Comparison of ENCODE assay signal across 29 cellular contexts in genomic region chr15:101220060-101220459, GRCh38. TPM values are rescaled to one million over a fixed set of nuclear protein-coding genes. Genes with fewer than 3 reads are reported as not detected.
DNase-seq lines count a peak whose midpoint lies in the region; ATAC-seq and TF ChIP-seq lines count a peak whose summit lies in the region.
"Had no signal": no experiment of that assay in that cellular context is flagged by ENCODE, and none has a peak within 500 bp of the region (broad histone marks: within the 10 kb centered on the region; RNA-seq: fewer than 3 reads in every experiment).

No MANE protein-coding gene starts in this region.

- no peaks in the 10 kb centered on the region for H3K4me1 ChIP-seq in CD4-positive, alpha-beta memory T cell (ENCODE audit: insufficient read depth, low read length)
- H3K4me1 ChIP-seq in foreskin keratinocyte, result peaks cover 5% of the 10 kb centered on the region
- H3K4me1 ChIP-seq: neural progenitor cell, parathyroid adenoma had no signal

- H3K4me3 ChIP-seq in CD4-positive, alpha-beta memory T cell (ENCODE audit: low read length in 2 of 2), result no peak overlapping the region
- H3K4me3 ChIP-seq: lung, neural progenitor cell, skin epidermis, thoracic aorta had no signal

- peak overlapping the region; percentile 29 for H3K27ac Mint-ChIP-seq in activated CD8-positive, alpha-beta memory T cell treated with anti-CD3 and anti-CD28 coated beads, Interleukin-2, amount 10 ng/mL, durations not matched to agents 7 days and 5 days
- H3K27ac Mint-ChIP-seq in CD4-positive, alpha-beta memory T cell, result peak overlapping the region in 4 of 7 donors; percentile 23 to 50 (median 36)
- peak overlapping the region; percentile 18 for H3K27ac Mint-ChIP-seq in activated T-helper 17 cell treated with anti-CD3 and anti-CD28 coated beads, Interleukin-2, amount 50 U/mL, for 72 hours
- H3K27ac Mint-ChIP-seq in mesothelial cell of epicardium, result peak overlapping the region; percentile 30
- no peak overlapping the region for H3K27ac Mint-ChIP-seq in stimulated activated memory B cell treated with anti-CD40 and anti-IgM and Interleukin-4, amounts not matched to agents 10 μg/mL and 1 μg/mL and 100 μg/mL, for 72 hours
- H3K27ac Mint-ChIP-seq: activated naive CD4-positive, alpha-beta T cell treated with anti-CD3 and anti-CD28 coated beads for 36 hours; CD4-positive, alpha-beta T cell had no signal

- intact Hi-C loops in CD4-positive, alpha-beta memory T cell (cut with micrococcal nuclease), result no loop called here

- H3K4me1 Mint-ChIP-seq in activated CD8-positive, alpha-beta memory T cell treated with anti-CD3 and anti-CD28 coated beads, Interleukin-2, amount 10 ng/mL, durations not matched to agents 7 days and 5 days, result peaks cover 49% of the 10 kb centered on the region
- H3K4me1 Mint-ChIP-seq in CD4-positive, alpha-beta memory T cell, result peaks cover 45 to 69% (median 59%) of the 10 kb centered on the region in 4 donors
- peaks cover 45% of the 10 kb centered on the region for H3K4me1 Mint-ChIP-seq in activated T-helper 17 cell treated with anti-CD3 and anti-CD28 coated beads, Interleukin-2, amount 50 U/mL, for 72 hours
- H3K4me1 Mint-ChIP-seq in mesothelial cell of epicardium, result peaks cover 30% of the 10 kb centered on the region
- peaks cover 36% of the 10 kb centered on the region for H3K4me1 Mint-ChIP-seq in stimulated activated memory B cell treated with anti-CD40 and anti-IgM and Interleukin-4, amounts not matched to agents 10 μg/mL and 1 μg/mL and 100 μg/mL, for 72 hours

- no peak for ATAC-seq in activated CD8-positive, alpha-beta memory T cell treated with anti-CD3 and anti-CD28 coated beads, Interleukin-2, amount 10 ng/mL, durations not matched to agents 7 days and 5 days
- ATAC-seq in activated T-helper 17 cell treated with anti-CD3 and anti-CD28 coated beads, Interleukin-2, amount 50 U/mL, for 72 hours (replicated peaks), result no peak
- ATAC-seq in stimulated activated memory B cell treated with anti-CD40 and anti-IgM and Interleukin-4, amounts not matched to agents 10 μg/mL and 1 μg/mL and 100 μg/mL, for 72 hours, result no peak
- no peak for ATAC-seq in foreskin keratinocyte
- ATAC-seq in HG02973 (IDR thresholded peaks at IDR 0.05; ENCODE audit: unreplicated experiment), result no peak
- ATAC-seq: left cardiac atrium; stimulated activated naive CD8-positive, alpha-beta T cell treated with anti-CD3 and anti-CD28 coated beads, Interleukin-15, amount 100 ng/mL, for 72 hours had no signal

- H3K27ac ChIP-seq in CD4-positive, alpha-beta memory T cell (ENCODE audit: low read depth, low read length), result no peak overlapping the region
- no peak overlapping the region for H3K27ac ChIP-seq in foreskin keratinocyte
- H3K27ac ChIP-seq: neural progenitor cell, parathyroid adenoma, skin epidermis, thoracic aorta had no signal

- no peak for DNase-seq in activated CD8-positive, alpha-beta memory T cell treated with anti-CD3 and anti-CD28 coated beads, Interleukin-2, amount 10 ng/mL, durations not matched to agents 7 days and 5 days
- no peak for DNase-seq in activated CD8-positive, alpha-beta memory T cell treated with anti-CD3 and anti-CD28 coated beads for 24 hours
- DNase-seq in CD4-positive, alpha-beta memory T cell, result no peak
- no peak for DNase-seq in mesothelial cell of epicardium (ENCODE audit: low spot score in 2 of 2, unreplicated experiment in 2 of 2)
- no peak for DNase-seq in foreskin keratinocyte
- DNase-seq: activated CD4-positive, CD25-positive, alpha-beta regulatory T cell treated with anti-CD3 and anti-CD28 coated beads, Interleukin-2, amount 50 U/mL, for 72 hours; activated naive CD4-positive, alpha-beta T cell treated with anti-CD3 and anti-CD28 coated beads for 36 hours; activated T-cell treated with anti-CD3 and anti-CD28 coated beads, Interleukin-2, amount 50 U/mL, for 48 hours; CD4-positive, alpha-beta T cell; DMS 273 treated with DMSO at 0.1 percent for 48 hours; effector CD4-positive, alpha-beta T cell; EL; hypothalamus; Karpas-422; left cardiac atrium; NCI-H1417; NCI-H2029 treated with DMSO at 0.1 percent for 48 hours; NCI-H524 treated with DMSO at 0.1 percent for 48 hours; OCI-M1; retina; stimulated activated naive CD8-positive, alpha-beta T cell treated with anti-CD3 and anti-CD28 coated beads, Interleukin-15, amount 100 ng/mL, for 72 hours had no signal

- peaks cover 38% of the 10 kb centered on the region for H3K36me3 Mint-ChIP-seq in activated CD8-positive, alpha-beta memory T cell treated with anti-CD3 and anti-CD28 coated beads, Interleukin-2, amount 10 ng/mL, durations not matched to agents 7 days and 5 days
- peaks cover 16 to 30% of the 10 kb centered on the region in 2 donors for H3K36me3 Mint-ChIP-seq in CD4-positive, alpha-beta memory T cell
- H3K36me3 Mint-ChIP-seq in activated T-helper 17 cell treated with anti-CD3 and anti-CD28 coated beads, Interleukin-2, amount 50 U/mL, for 72 hours (ENCODE audit: low read depth), result peaks cover 89% of the 10 kb centered on the region
- peaks cover 26% of the 10 kb centered on the region for H3K36me3 Mint-ChIP-seq in mesothelial cell of epicardium
- peaks cover 29% of the 10 kb centered on the region for H3K36me3 Mint-ChIP-seq in stimulated activated memory B cell treated with anti-CD40 and anti-IgM and Interleukin-4, amounts not matched to agents 10 μg/mL and 1 μg/mL and 100 μg/mL, for 72 hours

- H3K9me3 ChIP-seq in CD4-positive, alpha-beta memory T cell (ENCODE audit: control insufficient read depth in 1 of 2, low read length in 2 of 2), result no peaks in the 10 kb centered on the region
- H3K9me3 ChIP-seq: thoracic aorta had no signal

- no peaks in the 10 kb centered on the region for H3K36me3 ChIP-seq in CD4-positive, alpha-beta memory T cell (ENCODE audit: insufficient read depth, low read length)
- H3K36me3 ChIP-seq: neural progenitor cell, thoracic aorta had no signal

- CTCF ChIA-PET in activated CD8-positive, alpha-beta memory T cell treated with anti-CD3 and anti-CD28 coated beads, Interleukin-2, amount 10 ng/mL, durations not matched to agents 7 days and 5 days (lab: Charles Lee), result no interaction called here
- CTCF ChIA-PET in CD4-positive, alpha-beta memory T cell (lab: Charles Lee; ENCODE audit: partially characterized antibody), result no interaction called here

- H3K9me3 Mint-ChIP-seq in activated CD8-positive, alpha-beta memory T cell treated with anti-CD3 and anti-CD28 coated beads, Interleukin-2, amount 10 ng/mL, durations not matched to agents 7 days and 5 days (ENCODE audit: low read depth), result no peaks in the 10 kb centered on the region
- no peaks in the 10 kb centered on the region for H3K9me3 Mint-ChIP-seq in CD4-positive, alpha-beta memory T cell
- H3K9me3 Mint-ChIP-seq in activated T-helper 17 cell treated with anti-CD3 and anti-CD28 coated beads, Interleukin-2, amount 50 U/mL, for 72 hours, result no peaks in the 10 kb centered on the region
- H3K9me3 Mint-ChIP-seq in mesothelial cell of epicardium, result peaks cover 6% of the 10 kb centered on the region
- no peaks in the 10 kb centered on the region for H3K9me3 Mint-ChIP-seq in stimulated activated memory B cell treated with anti-CD40 and anti-IgM and Interleukin-4, amounts not matched to agents 10 μg/mL and 1 μg/mL and 100 μg/mL, for 72 hours
- H3K9me3 Mint-ChIP-seq: activated naive CD4-positive, alpha-beta T cell treated with anti-CD3 and anti-CD28 coated beads for 36 hours; CD4-positive, alpha-beta T cell; neural progenitor cell; stimulated activated naive CD8-positive, alpha-beta T cell treated with anti-CD3 and anti-CD28 coated beads, Interleukin-15, amount 100 ng/mL, for 72 hours had no signal

- no peak for TF ChIP-seq CTCF in mesothelial cell of epicardium (IDR thresholded peaks at IDR 0.05; ENCODE audit: unreplicated experiment)
- TF ChIP-seq CTCF in foreskin keratinocyte (conservative IDR thresholded peaks at IDR 0.05), result no peak

- POLR2A ChIA-PET in CD4-positive, alpha-beta memory T cell (lab: Charles Lee; ENCODE audit: partially characterized antibody), result no interaction called here

- no peaks in the 10 kb centered on the region for H3K27me3 ChIP-seq in CD4-positive, alpha-beta memory T cell (ENCODE audit: insufficient read depth, low read length)
- H3K27me3 ChIP-seq in foreskin keratinocyte, result no peaks in the 10 kb centered on the region
- H3K27me3 ChIP-seq: neural progenitor cell had no signal

- no peak overlapping the region for H3K4me3 Mint-ChIP-seq in activated CD8-positive, alpha-beta memory T cell treated with anti-CD3 and anti-CD28 coated beads, Interleukin-2, amount 10 ng/mL, durations not matched to agents 7 days and 5 days
- H3K4me3 Mint-ChIP-seq in CD4-positive, alpha-beta memory T cell, result no peak overlapping the region
- H3K4me3 Mint-ChIP-seq in activated T-helper 17 cell treated with anti-CD3 and anti-CD28 coated beads, Interleukin-2, amount 50 U/mL, for 72 hours, result no peak overlapping the region
- no peak overlapping the region for H3K4me3 Mint-ChIP-seq in mesothelial cell of epicardium
- H3K4me3 Mint-ChIP-seq in stimulated activated memory B cell treated with anti-CD40 and anti-IgM and Interleukin-4, amounts not matched to agents 10 μg/mL and 1 μg/mL and 100 μg/mL, for 72 hours, result no peak overlapping the region
- H3K4me3 Mint-ChIP-seq: activated naive CD4-positive, alpha-beta T cell treated with anti-CD3 and anti-CD28 coated beads for 36 hours; CD4-positive, alpha-beta T cell; neural progenitor cell; stimulated activated naive CD8-positive, alpha-beta T cell treated with anti-CD3 and anti-CD28 coated beads, Interleukin-15, amount 100 ng/mL, for 72 hours had no signal

- no peaks in the 10 kb centered on the region for H3K27me3 Mint-ChIP-seq in activated CD8-positive, alpha-beta memory T cell treated with anti-CD3 and anti-CD28 coated beads, Interleukin-2, amount 10 ng/mL, durations not matched to agents 7 days and 5 days
- no peaks in the 10 kb centered on the region for H3K27me3 Mint-ChIP-seq in CD4-positive, alpha-beta memory T cell
- no peaks in the 10 kb centered on the region for H3K27me3 Mint-ChIP-seq in activated T-helper 17 cell treated with anti-CD3 and anti-CD28 coated beads, Interleukin-2, amount 50 U/mL, for 72 hours
- H3K27me3 Mint-ChIP-seq in mesothelial cell of epicardium (ENCODE audit: low read depth), result no peaks in the 10 kb centered on the region
- H3K27me3 Mint-ChIP-seq in stimulated activated memory B cell treated with anti-CD40 and anti-IgM and Interleukin-4, amounts not matched to agents 10 μg/mL and 1 μg/mL and 100 μg/mL, for 72 hours, result no peaks in the 10 kb centered on the region
- H3K27me3 Mint-ChIP-seq: CD4-positive, alpha-beta T cell; stimulated activated naive CD8-positive, alpha-beta T cell treated with anti-CD3 and anti-CD28 coated beads, Interleukin-15, amount 100 ng/mL, for 72 hours had no signal

RNA-seq across cellular contexts. Expression of gene CHSY1, which starts 31.8 kb away (rescaled TPM):
- 10 to 100 TPM; 50.5 to 59.4 TPM for total RNA-seq in activated CD8-positive, alpha-beta memory T cell treated with anti-CD3 and anti-CD28 coated beads, Interleukin-2, amount 10 ng/mL, durations not matched to agents 7 days and 5 days
- total RNA-seq in CD4-positive, alpha-beta memory T cell, result 10 to 100 TPM; 11.1 to 11.9 TPM
- polyA plus RNA-seq in CD4-positive, alpha-beta memory T cell, result 1 to 10 TPM in 1 of 2 donors, under 1 TPM in 1; 0.64 to 2.7 TPM
- 100 to 1,000 TPM in 1 of 2 donors, 10 to 100 TPM in 1; 47.4 to 114 TPM for total RNA-seq in activated T-helper 17 cell treated with anti-CD3 and anti-CD28 coated beads, Interleukin-2, amount 50 U/mL, for 72 hours
- total RNA-seq in mesothelial cell of epicardium, result 65.1 to 71.6 TPM (median 69.3 TPM) in 3 replicates
- 31.1 and 33.2 TPM in 2 replicates for total RNA-seq in foreskin keratinocyte
- polyA plus RNA-seq in foreskin keratinocyte, result 9.2 and 11.8 TPM in 2 replicates

RNA-seq across cellular contexts. Expression of gene SELENOS, which starts 57.2 kb away (rescaled TPM):
- total RNA-seq in activated CD8-positive, alpha-beta memory T cell treated with anti-CD3 and anti-CD28 coated beads, Interleukin-2, amount 10 ng/mL, durations not matched to agents 7 days and 5 days, result 10 to 100 TPM; 33.1 to 49.0 TPM
- 10 to 100 TPM; 49.1 to 53.8 TPM for total RNA-seq in CD4-positive, alpha-beta memory T cell
- 100 to 1,000 TPM in 1 of 2 donors, 10 to 100 TPM in 1; 69.8 to 112 TPM for polyA plus RNA-seq in CD4-positive, alpha-beta memory T cell
- 10 to 100 TPM; 22.6 to 32.2 TPM for total RNA-seq in activated T-helper 17 cell treated with anti-CD3 and anti-CD28 coated beads, Interleukin-2, amount 50 U/mL, for 72 hours
- total RNA-seq in mesothelial cell of epicardium (38.1 to 45.2 TPM (median 44.7 TPM) in 3 replicates), foreskin keratinocyte (71.4 and 75.6 TPM in 2 replicates)
- polyA plus RNA-seq in foreskin keratinocyte, result 80.6 and 83.0 TPM in 2 replicates
